Comparison of ENCODE assay signal across 11 cellular contexts in the genomic region with DNA sequence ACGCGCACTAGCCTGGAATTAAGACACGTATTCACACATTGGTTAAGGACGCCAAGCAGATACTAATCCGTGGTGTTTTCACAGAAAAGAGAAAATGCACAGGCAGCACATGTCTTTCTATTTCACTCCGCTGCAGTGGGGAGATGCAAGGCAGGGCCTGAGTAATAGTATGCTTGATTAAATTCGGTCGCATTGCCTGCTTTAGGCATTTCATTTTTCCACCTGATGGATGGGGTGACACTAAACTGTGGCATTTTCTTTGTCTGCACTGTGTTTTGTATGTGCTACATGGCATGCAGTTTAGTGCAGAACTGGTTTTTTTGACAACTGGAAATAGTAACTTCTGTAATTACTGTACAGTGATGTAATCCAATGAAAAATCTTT.
DNase-seq lines count a peak whose midpoint lies in the region; ATAC-seq and TF ChIP-seq lines count a peak whose summit lies in the region.
"Had no signal": no experiment of that assay in that cellular context is flagged by ENCODE, and none has a peak within 500 bp of the region (broad histone marks: within the 10 kb centered on the region; RNA-seq: fewer than 3 reads in every experiment).

No MANE protein-coding gene starts in this region.

- no peak overlapping the region for H3K27ac Mint-ChIP-seq in naive thymus-derived CD4-positive, alpha-beta T cell
- H3K27ac Mint-ChIP-seq: memory B cell had no signal

- no peaks in the 10 kb centered on the region for H3K9me2 ChIP-seq in OCI-LY7 (ENCODE audit: insufficient read depth, low read length)

- peaks cover 15% of the 10 kb centered on the region for H3K27me3 ChIP-seq in left ventricle myocardium inferior (ENCODE audit: low read depth)
- no peaks in the 10 kb centered on the region for H3K27me3 ChIP-seq in right atrium auricular region
- no peaks in the 10 kb centered on the region for H3K27me3 ChIP-seq in naive thymus-derived CD4-positive, alpha-beta T cell (ENCODE audit: control insufficient read depth in 2 of 2, insufficient read depth in 2 of 2, low read length in 2 of 2)
- H3K27me3 ChIP-seq in uterus, result no peaks in the 10 kb centered on the region

- H3K27ac ChIP-seq in left ventricle myocardium inferior (replicated peaks), result peak overlapping the region; percentile 67
- no peak overlapping the region for H3K27ac ChIP-seq in right atrium auricular region
- H3K27ac ChIP-seq in cingulate gyrus (ENCODE audit: low read depth, low read length), result peak overlapping the region; percentile 57
- no peak overlapping the region for H3K27ac ChIP-seq in naive thymus-derived CD4-positive, alpha-beta T cell (ENCODE audit: low read depth, low read length)
- H3K27ac ChIP-seq in uterus, result no peak overlapping the region
- no peak overlapping the region for H3K27ac ChIP-seq in OCI-LY7 (ENCODE audit: low read depth, low read length, poor library complexity, severe bottlenecking)
- H3K27ac ChIP-seq: C4-2B had no signal

- no peaks in the 10 kb centered on the region for H4K20me1 ChIP-seq in OCI-LY7 (ENCODE audit: insufficient read depth, low read length)

- no TSS peak for BruUV-seq in OCI-LY7 (replicated peaks; lab: Mats Ljungman, UMichigan)

- H3K4me2 ChIP-seq in OCI-LY7 (ENCODE audit: low read length), result no peak overlapping the region

- POLR2A ChIA-PET in naive thymus-derived CD4-positive, alpha-beta T cell (lab: Charles Lee), result no interaction called here
- POLR2A ChIA-PET in OCI-LY7 (lab: Charles Lee), result no interaction called here

- no peak for DNase-seq in left ventricle myocardium inferior
- no peak for DNase-seq in right atrium auricular region (ENCODE audit: low spot score)
- DNase-seq in naive thymus-derived CD4-positive, alpha-beta T cell, result no peak
- no peak for DNase-seq in uterus
- DNase-seq in OCI-LY7 (ENCODE audit: low spot score), result no peak
- no peak for DNase-seq in GDM1 (lab: John Stamatoyannopoulos, UW)
- DNase-seq in H4 (ENCODE audit: low spot score), result no peak

- ATAC-seq in naive thymus-derived CD4-positive, alpha-beta T cell, result no peak

- H2AFZ ChIP-seq in OCI-LY7 (ENCODE audit: low read length), result no peak overlapping the region

- H3K4me3 ChIP-seq in left ventricle myocardium inferior (peak overlapping the region; percentile 66), right atrium auricular region (peak overlapping the region in 1 of 2 donors; percentile 47), uterus (peak overlapping the region; percentile 9 to 27), OCI-LY7 (ENCODE audit: low read depth, low read length, poor library complexity, severe bottlenecking) (no peak overlapping the region)
- no peak overlapping the region for H3K4me3 ChIP-seq in naive thymus-derived CD4-positive, alpha-beta T cell (ENCODE audit: low read length)
- H3K4me3 ChIP-seq: GM12878 had no signal

- TF ChIP-seq CTCF in left ventricle myocardium inferior (IDR thresholded peaks at IDR 0.05; ENCODE audit: borderline replicate concordance), result no peak
- TF ChIP-seq CTCF in right atrium auricular region (IDR thresholded peaks at IDR 0.05), result no peak
- TF ChIP-seq CTCF in uterus (IDR thresholded peaks at IDR 0.05), result no peak
- no peak for TF ChIP-seq CTCF in OCI-LY7 (conservative IDR thresholded peaks at IDR 0.05; ENCODE audit: low read length)

- H3K9me3 ChIP-seq in left ventricle myocardium inferior (replicated peaks) (peaks cover 8% of the 10 kb centered on the region), right atrium auricular region (peaks cover 0 to 10% of the 10 kb centered on the region in 2 donors), uterus (no peaks in the 10 kb centered on the region), OCI-LY7 (ENCODE audit: low read length) (no peaks in the 10 kb centered on the region)
- H3K9me3 ChIP-seq in naive thymus-derived CD4-positive, alpha-beta T cell (ENCODE audit: control insufficient read depth in 2 of 3, low read length in 3 of 3), result no peaks in the 10 kb centered on the region

- peaks cover 0 to 5% (median 1%) of the 10 kb centered on the region in 11 donors for H3K9me3 Mint-ChIP-seq in naive thymus-derived CD4-positive, alpha-beta T cell

- no peak for TF ChIP-seq POLR2A in uterus (IDR thresholded peaks at IDR 0.05)

- no peaks in the 10 kb centered on the region for H3K79me2 ChIP-seq in OCI-LY7 (ENCODE audit: insufficient read depth, low read depth, low read length)

- intact Hi-C loops in left ventricle myocardium inferior (cut with micrococcal nuclease) (no loop called here), uterus (cut with DNase I; ENCODE audit: low total_unique reads) (no loop called here), OCI-LY7 (cut with micrococcal nuclease; ENCODE audit: unreplicated experiment) (no loop called here)
- intact Hi-C loops in naive thymus-derived CD4-positive, alpha-beta T cell (cut with micrococcal nuclease), result no loop called here

- H3K4me1 Mint-ChIP-seq in naive thymus-derived CD4-positive, alpha-beta T cell, result peaks cover 4 to 17% (median 15%) of the 10 kb centered on the region in 7 donors

- H3K4me3 Mint-ChIP-seq in naive thymus-derived CD4-positive, alpha-beta T cell, result peak overlapping the region in 8 of 10 donors; percentile 28 to 90 (median 61)
- H3K4me3 Mint-ChIP-seq: memory B cell had no signal

- CTCF ChIA-PET in naive thymus-derived CD4-positive, alpha-beta T cell (lab: Charles Lee), result no interaction called here
- CTCF ChIA-PET in OCI-LY7 (lab: Charles Lee; ENCODE audit: unreplicated experiment), result no interaction called here

- H3K36me3 ChIP-seq in left ventricle myocardium inferior, result no peaks in the 10 kb centered on the region
- H3K36me3 ChIP-seq in right atrium auricular region, result no peaks in the 10 kb centered on the region
- no peaks in the 10 kb centered on the region for H3K36me3 ChIP-seq in naive thymus-derived CD4-positive, alpha-beta T cell (ENCODE audit: control insufficient read depth in 2 of 3, insufficient read depth in 3 of 3, low read length in 3 of 3)
- H3K36me3 ChIP-seq in uterus, result no peaks in the 10 kb centered on the region
- H3K36me3 ChIP-seq in OCI-LY7 (ENCODE audit: insufficient read depth, low read length), result no peaks in the 10 kb centered on the region

- H3K36me3 Mint-ChIP-seq in naive thymus-derived CD4-positive, alpha-beta T cell, result no peaks in the 10 kb centered on the region
- H3K36me3 Mint-ChIP-seq: memory B cell had no signal

- peaks cover 6 to 41% (median 32%) of the 10 kb centered on the region in 5 donors for H3K27me3 Mint-ChIP-seq in naive thymus-derived CD4-positive, alpha-beta T cell

- H3K4me1 ChIP-seq in left ventricle myocardium inferior (peaks cover 17% of the 10 kb centered on the region), right atrium auricular region (no peaks in the 10 kb centered on the region), uterus (no peaks in the 10 kb centered on the region), OCI-LY7 (ENCODE audit: insufficient read depth, low read length, poor library complexity, severe bottlenecking) (no peaks in the 10 kb centered on the region)
- H3K4me1 ChIP-seq in naive thymus-derived CD4-positive, alpha-beta T cell (ENCODE audit: control insufficient read depth in 2 of 2, insufficient read depth in 2 of 2, low read length in 2 of 2), result no peaks in the 10 kb centered on the region

Comparison
In these comparisons a context has a peak if more than half of its experiments do, and no peak if none do; other contexts are left out.
1. H3K27ac ChIP-seq: peak in left ventricle myocardium inferior (single experiment) and cingulate gyrus (single experiment); none in right atrium auricular region (0 of 2), naive thymus-derived CD4-positive, alpha-beta T cell (single experiment), uterus (0 of 2) and OCI-LY7 (single experiment).
2. H3K4me3 ChIP-seq: peak in left ventricle myocardium inferior (single experiment) and uterus (2 of 2); none in naive thymus-derived CD4-positive, alpha-beta T cell (single experiment) and OCI-LY7 (single experiment).